Comparison of ENCODE assay signal across 1 cellular context in the genomic region with DNA sequence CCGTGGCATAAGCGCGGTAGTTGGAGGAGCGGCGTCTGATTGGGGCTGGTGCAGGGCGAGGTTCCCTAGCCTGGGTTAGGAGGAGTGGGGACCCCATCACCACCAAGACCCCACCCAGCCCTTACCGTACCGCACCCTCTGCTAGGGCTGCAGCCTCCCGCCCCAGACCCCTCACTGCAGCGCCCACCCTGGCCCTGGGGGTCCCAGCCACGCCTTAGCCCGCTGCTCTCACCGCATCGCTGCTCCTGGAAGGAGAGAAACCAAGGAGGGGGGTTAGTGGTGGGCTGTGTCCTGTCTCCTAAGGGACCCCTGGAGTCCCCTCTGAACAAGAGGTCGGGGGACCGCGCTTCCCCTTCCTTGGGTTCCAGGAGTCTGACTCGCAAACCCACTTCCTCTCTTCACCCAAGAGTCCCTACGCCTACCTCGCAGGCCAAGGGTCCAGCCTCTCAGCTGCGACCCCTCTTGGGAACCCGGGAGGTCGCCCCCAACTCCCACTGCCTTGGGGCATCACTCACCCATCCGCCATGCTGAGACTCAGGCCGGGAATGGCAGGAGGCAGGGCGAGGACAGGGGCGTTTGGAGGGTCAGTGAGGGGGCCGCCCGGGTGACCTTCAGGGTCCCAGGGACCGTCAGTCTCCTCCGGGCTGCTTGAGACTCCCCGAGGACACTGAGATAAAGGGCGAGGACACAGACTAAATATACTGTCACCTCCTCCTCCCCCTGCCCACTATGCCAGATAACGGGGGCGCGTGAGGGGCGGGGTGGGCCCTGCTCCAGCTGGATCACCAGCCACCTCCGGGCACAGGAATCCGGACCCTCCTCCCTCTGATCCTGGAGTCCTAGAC.
TF ChIP-seq lines count a peak whose summit lies in the region.

A gene (minus strand): TSS at position 669 of the 845 bp plus-strand sequence. CDS start 143 bp downstream, at position 526.

TF ChIP-seq in GM23338, 12 proteins besides CTCF, POLR2A, EP300 and RAD21 (continued from another document):
- TF ChIP-seq JUNB (IDR thresholded peaks at IDR 0.05; ENCODE audit: unreplicated experiment) (no peak), ZNF114 (CRISPR knock-in tag; IDR thresholded peaks at IDR 0.05) (no peak)
- TF ChIP-seq, protein P1, sequence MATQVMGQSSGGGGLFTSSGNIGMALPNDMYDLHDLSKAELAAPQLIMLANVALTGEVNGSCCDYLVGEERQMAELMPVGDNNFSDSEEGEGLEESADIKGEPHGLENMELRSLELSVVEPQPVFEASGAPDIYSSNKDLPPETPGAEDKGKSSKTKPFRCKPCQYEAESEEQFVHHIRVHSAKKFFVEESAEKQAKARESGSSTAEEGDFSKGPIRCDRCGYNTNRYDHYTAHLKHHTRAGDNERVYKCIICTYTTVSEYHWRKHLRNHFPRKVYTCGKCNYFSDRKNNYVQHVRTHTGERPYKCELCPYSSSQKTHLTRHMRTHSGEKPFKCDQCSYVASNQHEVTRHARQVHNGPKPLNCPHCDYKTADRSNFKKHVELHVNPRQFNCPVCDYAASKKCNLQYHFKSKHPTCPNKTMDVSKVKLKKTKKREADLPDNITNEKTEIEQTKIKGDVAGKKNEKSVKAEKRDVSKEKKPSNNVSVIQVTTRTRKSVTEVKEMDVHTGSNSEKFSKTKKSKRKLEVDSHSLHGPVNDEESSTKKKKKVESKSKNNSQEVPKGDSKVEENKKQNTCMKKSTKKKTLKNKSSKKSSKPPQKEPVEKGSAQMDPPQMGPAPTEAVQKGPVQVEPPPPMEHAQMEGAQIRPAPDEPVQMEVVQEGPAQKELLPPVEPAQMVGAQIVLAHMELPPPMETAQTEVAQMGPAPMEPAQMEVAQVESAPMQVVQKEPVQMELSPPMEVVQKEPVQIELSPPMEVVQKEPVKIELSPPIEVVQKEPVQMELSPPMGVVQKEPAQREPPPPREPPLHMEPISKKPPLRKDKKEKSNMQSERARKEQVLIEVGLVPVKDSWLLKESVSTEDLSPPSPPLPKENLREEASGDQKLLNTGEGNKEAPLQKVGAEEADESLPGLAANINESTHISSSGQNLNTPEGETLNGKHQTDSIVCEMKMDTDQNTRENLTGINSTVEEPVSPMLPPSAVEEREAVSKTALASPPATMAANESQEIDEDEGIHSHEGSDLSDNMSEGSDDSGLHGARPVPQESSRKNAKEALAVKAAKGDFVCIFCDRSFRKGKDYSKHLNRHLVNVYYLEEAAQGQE (IDR thresholded peaks at IDR 0.05; ENCODE audit: unreplicated experiment) = no peak
- TF ChIP-seq, protein P2, sequence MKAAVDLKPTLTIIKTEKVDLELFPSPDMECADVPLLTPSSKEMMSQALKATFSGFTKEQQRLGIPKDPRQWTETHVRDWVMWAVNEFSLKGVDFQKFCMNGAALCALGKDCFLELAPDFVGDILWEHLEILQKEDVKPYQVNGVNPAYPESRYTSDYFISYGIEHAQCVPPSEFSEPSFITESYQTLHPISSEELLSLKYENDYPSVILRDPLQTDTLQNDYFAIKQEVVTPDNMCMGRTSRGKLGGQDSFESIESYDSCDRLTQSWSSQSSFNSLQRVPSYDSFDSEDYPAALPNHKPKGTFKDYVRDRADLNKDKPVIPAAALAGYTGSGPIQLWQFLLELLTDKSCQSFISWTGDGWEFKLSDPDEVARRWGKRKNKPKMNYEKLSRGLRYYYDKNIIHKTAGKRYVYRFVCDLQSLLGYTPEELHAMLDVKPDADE (IDR thresholded peaks at IDR 0.05) = no peak
- TF ChIP-seq, protein P3, sequence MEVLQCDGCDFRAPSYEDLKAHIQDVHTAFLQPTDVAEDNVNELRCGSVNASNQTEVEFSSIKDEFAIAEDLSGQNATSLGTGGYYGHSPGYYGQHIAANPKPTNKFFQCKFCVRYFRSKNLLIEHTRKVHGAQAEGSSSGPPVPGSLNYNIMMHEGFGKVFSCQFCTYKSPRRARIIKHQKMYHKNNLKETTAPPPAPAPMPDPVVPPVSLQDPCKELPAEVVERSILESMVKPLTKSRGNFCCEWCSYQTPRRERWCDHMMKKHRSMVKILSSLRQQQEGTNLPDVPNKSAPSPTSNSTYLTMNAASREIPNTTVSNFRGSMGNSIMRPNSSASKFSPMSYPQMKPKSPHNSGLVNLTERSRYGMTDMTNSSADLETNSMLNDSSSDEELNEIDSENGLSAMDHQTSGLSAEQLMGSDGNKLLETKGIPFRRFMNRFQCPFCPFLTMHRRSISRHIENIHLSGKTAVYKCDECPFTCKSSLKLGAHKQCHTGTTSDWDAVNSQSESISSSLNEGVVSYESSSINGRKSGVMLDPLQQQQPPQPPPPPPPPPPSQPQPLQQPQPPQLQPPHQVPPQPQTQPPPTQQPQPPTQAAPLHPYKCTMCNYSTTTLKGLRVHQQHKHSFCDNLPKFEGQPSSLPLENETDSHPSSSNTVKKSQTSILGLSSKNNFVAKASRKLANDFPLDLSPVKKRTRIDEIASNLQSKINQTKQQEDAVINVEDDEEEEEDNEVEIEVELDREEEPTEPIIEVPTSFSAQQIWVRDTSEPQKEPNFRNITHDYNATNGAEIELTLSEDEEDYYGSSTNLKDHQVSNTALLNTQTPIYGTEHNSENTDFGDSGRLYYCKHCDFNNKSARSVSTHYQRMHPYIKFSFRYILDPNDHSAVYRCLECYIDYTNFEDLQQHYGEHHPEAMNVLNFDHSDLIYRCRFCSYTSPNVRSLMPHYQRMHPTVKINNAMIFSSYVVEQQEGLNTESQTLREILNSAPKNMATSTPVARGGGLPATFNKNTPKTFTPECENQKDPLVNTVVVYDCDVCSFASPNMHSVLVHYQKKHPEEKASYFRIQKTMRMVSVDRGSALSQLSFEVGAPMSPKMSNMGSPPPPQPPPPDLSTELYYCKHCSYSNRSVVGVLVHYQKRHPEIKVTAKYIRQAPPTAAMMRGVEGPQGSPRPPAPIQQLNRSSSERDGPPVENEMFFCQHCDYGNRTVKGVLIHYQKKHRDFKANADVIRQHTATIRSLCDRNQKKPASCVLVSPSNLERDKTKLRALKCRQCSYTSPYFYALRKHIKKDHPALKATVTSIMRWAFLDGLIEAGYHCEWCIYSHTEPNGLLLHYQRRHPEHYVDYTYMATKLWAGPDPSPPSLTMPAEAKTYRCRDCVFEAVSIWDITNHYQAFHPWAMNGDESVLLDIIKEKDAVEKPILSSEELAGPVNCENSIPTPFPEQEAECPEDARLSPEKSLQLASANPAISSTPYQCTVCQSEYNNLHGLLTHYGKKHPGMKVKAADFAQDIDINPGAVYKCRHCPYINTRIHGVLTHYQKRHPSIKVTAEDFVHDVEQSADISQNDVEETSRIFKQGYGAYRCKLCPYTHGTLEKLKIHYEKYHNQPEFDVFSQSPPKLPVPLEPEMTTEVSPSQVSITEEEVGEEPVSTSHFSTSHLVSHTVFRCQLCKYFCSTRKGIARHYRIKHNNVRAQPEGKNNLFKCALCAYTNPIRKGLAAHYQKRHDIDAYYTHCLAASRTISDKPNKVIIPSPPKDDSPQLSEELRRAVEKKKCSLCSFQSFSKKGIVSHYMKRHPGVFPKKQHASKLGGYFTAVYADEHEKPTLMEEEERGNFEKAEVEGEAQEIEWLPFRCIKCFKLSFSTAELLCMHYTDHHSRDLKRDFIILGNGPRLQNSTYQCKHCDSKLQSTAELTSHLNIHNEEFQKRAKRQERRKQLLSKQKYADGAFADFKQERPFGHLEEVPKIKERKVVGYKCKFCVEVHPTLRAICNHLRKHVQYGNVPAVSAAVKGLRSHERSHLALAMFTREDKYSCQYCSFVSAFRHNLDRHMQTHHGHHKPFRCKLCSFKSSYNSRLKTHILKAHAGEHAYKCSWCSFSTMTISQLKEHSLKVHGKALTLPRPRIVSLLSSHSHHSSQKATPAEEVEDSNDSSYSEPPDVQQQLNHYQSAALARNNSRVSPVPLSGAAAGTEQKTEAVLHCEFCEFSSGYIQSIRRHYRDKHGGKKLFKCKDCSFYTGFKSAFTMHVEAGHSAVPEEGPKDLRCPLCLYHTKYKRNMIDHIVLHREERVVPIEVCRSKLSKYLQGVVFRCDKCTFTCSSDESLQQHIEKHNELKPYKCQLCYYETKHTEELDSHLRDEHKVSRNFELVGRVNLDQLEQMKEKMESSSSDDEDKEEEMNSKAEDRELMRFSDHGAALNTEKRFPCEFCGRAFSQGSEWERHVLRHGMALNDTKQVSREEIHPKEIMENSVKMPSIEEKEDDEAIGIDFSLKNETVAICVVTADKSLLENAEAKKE (CRISPR knock-in tag; IDR thresholded peaks at IDR 0.05) = no peak
